Comparison of ENCODE assay signal across 1 cellular context in the genomic region with DNA sequence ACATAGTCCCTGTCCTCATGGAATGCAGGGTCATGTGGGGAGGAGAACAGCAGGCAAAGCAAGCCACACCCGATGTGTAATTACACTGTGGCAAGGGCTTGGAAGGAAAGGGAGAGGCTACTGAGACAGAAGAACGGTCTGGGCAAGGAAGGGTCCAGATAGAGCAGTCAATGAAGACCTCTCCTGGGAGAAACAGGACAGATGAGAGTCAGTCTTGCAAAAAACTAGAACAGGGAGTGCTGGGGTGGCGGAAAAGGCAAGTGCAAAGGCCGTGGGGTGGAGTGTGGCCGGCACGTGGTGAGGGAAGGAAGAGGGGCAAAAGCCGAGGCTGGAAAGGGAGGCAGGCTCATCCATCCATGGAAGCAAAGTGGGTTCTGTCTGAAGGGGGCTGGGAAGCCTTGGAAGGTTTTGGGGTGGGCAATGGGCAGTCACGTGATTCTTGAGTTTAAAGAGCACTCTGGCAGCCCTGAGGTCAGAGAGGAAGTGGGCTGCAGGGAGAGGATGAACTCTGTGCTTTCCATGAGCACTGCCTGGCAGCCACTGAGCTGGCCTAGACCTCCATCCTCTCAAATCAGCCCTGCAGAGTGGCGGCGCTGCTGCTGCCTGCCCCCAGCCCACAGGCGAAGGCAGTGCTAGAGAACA.
TF ChIP-seq lines count a peak whose summit lies in the region.

No MANE protein-coding gene starts in this region.

TF ChIP-seq in HepG2, 621 proteins besides CTCF, POLR2A, EP300 and RAD21 (continued from another document and continues in another):
- TF ChIP-seq TFDP2 (CRISPR knock-in tag; IDR thresholded peaks at IDR 0.05) (peak; percentile 91), KDM5A (IDR thresholded peaks at IDR 0.05; ENCODE audit: borderline replicate concordance, low read length) (no peak), ZNF326 (CRISPR knock-in tag; IDR thresholded peaks at IDR 0.05; ENCODE audit: borderline replicate concordance) (no peak), ZNF33A (CRISPR knock-in tag; IDR thresholded peaks at IDR 0.05; ENCODE audit: borderline replicate concordance) (no peak), ZNF468 (CRISPR knock-in tag; IDR thresholded peaks at IDR 0.05) (no peak), TAF15 (IDR thresholded peaks at IDR 0.05; ENCODE audit: low read depth, low read length, poor library complexity, severe bottlenecking) (no peak), NR3C1 (CRISPR knock-in tag; IDR thresholded peaks at IDR 0.05) (no peak), ZSCAN12 (CRISPR knock-in tag; IDR thresholded peaks at IDR 0.05) (0 out of 2 replicates have a peak, but pooled peaks have one; percentile 78), ZFX (CRISPR knock-in tag; IDR thresholded peaks at IDR 0.05; ENCODE audit: low read depth) (peak; percentile 71), CHCHD3 (CRISPR knock-in tag; IDR thresholded peaks at IDR 0.05) (0 out of 2 replicates have a peak, but pooled peaks have one; percentile 53), SIX1 (CRISPR knock-in tag; IDR thresholded peaks at IDR 0.05; ENCODE audit: borderline replicate concordance) (peak; percentile 27; the same call in 1 of the 2 replicates), MYPOP (CRISPR knock-in tag; IDR thresholded peaks at IDR 0.05) (0 out of 2 replicates have a peak, but pooled peaks have one; percentile 18), TMF1 (CRISPR knock-in tag; IDR thresholded peaks at IDR 0.05; ENCODE audit: low read depth) (peak; percentile 92), SP5 (CRISPR knock-in tag; IDR thresholded peaks at IDR 0.05; ENCODE audit: borderline replicate concordance, low read depth) (peak; percentile 42; the same call in 1 of the 2 replicates), GPBP1L1 (CRISPR knock-in tag; IDR thresholded peaks at IDR 0.05) (no peak), ZNF12 (CRISPR knock-in tag; IDR thresholded peaks at IDR 0.05) (no peak), HOXA9 (CRISPR knock-in tag; IDR thresholded peaks at IDR 0.05; ENCODE audit: borderline replicate concordance) (peak; percentile 71; the same call in 1 of the 2 replicates), ZNF672 (CRISPR knock-in tag; IDR thresholded peaks at IDR 0.05) (no peak), ZNF589 (CRISPR knock-in tag; conservative IDR thresholded peaks at IDR 0.05) (peak; percentile 90), ZNF382 (CRISPR knock-in tag; IDR thresholded peaks at IDR 0.05; ENCODE audit: borderline replicate concordance) (no peak), ZNF180 (CRISPR knock-in tag; IDR thresholded peaks at IDR 0.05; ENCODE audit: borderline replicate concordance, low read depth) (no peak), DNMT3B (CRISPR knock-in tag; conservative IDR thresholded peaks at IDR 0.05) (no peak), RERE (CRISPR knock-in tag; IDR thresholded peaks at IDR 0.05; ENCODE audit: low read depth) (no peak), BRD4 (CRISPR knock-in tag; IDR thresholded peaks at IDR 0.05) (no peak), ZNF644 (CRISPR knock-in tag; IDR thresholded peaks at IDR 0.05; ENCODE audit: low read depth) (no peak), STAT5B (CRISPR knock-in tag; IDR thresholded peaks at IDR 0.05) (no peak), ZNF782 (CRISPR knock-in tag; IDR thresholded peaks at IDR 0.05; ENCODE audit: borderline replicate concordance) (peak; percentile 77; the same call in 1 of the 2 replicates), SCMH1 (CRISPR knock-in tag; IDR thresholded peaks at IDR 0.05; ENCODE audit: borderline replicate concordance) (no peak), PAWR (CRISPR knock-in tag; IDR thresholded peaks at IDR 0.05; ENCODE audit: borderline replicate concordance) (no peak), PAX8 (CRISPR knock-in tag; IDR thresholded peaks at IDR 0.05; ENCODE audit: borderline replicate concordance) (0 out of 2 replicates have a peak, but pooled peaks have one; percentile 38), FIP1L1 (IDR thresholded peaks at IDR 0.05; ENCODE audit: borderline replicate concordance, insufficient read depth, low read depth, low read length) (no peak), REL (CRISPR knock-in tag; conservative IDR thresholded peaks at IDR 0.05) (0 out of 2 replicates have a peak, but pooled peaks have one; percentile 30), ZFY (CRISPR knock-in tag; IDR thresholded peaks at IDR 0.05) (0 out of 2 replicates have a peak, but pooled peaks have one; percentile 26), NCOA1 (CRISPR knock-in tag; IDR thresholded peaks at IDR 0.05) (peak; percentile 82; the same call in 1 of the 2 replicates), ZNF20 (CRISPR knock-in tag; IDR thresholded peaks at IDR 0.05) (no peak), RXRB (CRISPR knock-in tag; IDR thresholded peaks at IDR 0.05; ENCODE audit: borderline replicate concordance) (peak; percentile 81)
- TF ChIP-seq, protein P1, sequence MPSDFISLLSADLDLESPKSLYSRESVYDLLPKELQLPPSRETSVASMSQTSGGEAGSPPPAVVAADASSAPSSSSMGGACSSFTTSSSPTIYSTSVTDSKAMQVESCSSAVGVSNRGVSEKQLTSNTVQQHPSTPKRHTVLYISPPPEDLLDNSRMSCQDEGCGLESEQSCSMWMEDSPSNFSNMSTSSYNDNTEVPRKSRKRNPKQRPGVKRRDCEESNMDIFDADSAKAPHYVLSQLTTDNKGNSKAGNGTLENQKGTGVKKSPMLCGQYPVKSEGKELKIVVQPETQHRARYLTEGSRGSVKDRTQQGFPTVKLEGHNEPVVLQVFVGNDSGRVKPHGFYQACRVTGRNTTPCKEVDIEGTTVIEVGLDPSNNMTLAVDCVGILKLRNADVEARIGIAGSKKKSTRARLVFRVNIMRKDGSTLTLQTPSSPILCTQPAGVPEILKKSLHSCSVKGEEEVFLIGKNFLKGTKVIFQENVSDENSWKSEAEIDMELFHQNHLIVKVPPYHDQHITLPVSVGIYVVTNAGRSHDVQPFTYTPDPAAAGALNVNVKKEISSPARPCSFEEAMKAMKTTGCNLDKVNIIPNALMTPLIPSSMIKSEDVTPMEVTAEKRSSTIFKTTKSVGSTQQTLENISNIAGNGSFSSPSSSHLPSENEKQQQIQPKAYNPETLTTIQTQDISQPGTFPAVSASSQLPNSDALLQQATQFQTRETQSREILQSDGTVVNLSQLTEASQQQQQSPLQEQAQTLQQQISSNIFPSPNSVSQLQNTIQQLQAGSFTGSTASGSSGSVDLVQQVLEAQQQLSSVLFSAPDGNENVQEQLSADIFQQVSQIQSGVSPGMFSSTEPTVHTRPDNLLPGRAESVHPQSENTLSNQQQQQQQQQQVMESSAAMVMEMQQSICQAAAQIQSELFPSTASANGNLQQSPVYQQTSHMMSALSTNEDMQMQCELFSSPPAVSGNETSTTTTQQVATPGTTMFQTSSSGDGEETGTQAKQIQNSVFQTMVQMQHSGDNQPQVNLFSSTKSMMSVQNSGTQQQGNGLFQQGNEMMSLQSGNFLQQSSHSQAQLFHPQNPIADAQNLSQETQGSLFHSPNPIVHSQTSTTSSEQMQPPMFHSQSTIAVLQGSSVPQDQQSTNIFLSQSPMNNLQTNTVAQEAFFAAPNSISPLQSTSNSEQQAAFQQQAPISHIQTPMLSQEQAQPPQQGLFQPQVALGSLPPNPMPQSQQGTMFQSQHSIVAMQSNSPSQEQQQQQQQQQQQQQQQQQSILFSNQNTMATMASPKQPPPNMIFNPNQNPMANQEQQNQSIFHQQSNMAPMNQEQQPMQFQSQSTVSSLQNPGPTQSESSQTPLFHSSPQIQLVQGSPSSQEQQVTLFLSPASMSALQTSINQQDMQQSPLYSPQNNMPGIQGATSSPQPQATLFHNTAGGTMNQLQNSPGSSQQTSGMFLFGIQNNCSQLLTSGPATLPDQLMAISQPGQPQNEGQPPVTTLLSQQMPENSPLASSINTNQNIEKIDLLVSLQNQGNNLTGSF (CRISPR knock-in tag; IDR thresholded peaks at IDR 0.05) = peak; percentile 73; the same call in 1 of the 2 replicates
- TF ChIP-seq, protein P2, sequence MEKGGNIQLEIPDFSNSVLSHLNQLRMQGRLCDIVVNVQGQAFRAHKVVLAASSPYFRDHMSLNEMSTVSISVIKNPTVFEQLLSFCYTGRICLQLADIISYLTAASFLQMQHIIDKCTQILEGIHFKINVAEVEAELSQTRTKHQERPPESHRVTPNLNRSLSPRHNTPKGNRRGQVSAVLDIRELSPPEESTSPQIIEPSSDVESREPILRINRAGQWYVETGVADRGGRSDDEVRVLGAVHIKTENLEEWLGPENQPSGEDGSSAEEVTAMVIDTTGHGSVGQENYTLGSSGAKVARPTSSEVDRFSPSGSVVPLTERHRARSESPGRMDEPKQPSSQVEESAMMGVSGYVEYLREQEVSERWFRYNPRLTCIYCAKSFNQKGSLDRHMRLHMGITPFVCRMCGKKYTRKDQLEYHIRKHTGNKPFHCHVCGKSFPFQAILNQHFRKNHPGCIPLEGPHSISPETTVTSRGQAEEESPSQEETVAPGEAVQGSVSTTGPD (CRISPR knock-in tag; IDR thresholded peaks at IDR 0.05) = no peak
- TF ChIP-seq, protein P3, sequence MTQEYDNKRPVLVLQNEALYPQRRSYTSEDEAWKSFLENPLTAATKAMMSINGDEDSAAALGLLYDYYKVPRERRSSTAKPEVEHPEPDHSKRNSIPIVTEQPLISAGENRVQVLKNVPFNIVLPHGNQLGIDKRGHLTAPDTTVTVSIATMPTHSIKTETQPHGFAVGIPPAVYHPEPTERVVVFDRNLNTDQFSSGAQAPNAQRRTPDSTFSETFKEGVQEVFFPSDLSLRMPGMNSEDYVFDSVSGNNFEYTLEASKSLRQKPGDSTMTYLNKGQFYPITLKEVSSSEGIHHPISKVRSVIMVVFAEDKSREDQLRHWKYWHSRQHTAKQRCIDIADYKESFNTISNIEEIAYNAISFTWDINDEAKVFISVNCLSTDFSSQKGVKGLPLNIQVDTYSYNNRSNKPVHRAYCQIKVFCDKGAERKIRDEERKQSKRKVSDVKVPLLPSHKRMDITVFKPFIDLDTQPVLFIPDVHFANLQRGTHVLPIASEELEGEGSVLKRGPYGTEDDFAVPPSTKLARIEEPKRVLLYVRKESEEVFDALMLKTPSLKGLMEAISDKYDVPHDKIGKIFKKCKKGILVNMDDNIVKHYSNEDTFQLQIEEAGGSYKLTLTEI (CRISPR knock-in tag; conservative IDR thresholded peaks at IDR 0.05) = no peak
- TF ChIP-seq, protein P4, sequence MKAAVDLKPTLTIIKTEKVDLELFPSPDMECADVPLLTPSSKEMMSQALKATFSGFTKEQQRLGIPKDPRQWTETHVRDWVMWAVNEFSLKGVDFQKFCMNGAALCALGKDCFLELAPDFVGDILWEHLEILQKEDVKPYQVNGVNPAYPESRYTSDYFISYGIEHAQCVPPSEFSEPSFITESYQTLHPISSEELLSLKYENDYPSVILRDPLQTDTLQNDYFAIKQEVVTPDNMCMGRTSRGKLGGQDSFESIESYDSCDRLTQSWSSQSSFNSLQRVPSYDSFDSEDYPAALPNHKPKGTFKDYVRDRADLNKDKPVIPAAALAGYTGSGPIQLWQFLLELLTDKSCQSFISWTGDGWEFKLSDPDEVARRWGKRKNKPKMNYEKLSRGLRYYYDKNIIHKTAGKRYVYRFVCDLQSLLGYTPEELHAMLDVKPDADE (CRISPR knock-in tag; IDR thresholded peaks at IDR 0.05) = no peak
